26 cellular contexts compared by ENCODE assay signal in the genomic region with DNA sequence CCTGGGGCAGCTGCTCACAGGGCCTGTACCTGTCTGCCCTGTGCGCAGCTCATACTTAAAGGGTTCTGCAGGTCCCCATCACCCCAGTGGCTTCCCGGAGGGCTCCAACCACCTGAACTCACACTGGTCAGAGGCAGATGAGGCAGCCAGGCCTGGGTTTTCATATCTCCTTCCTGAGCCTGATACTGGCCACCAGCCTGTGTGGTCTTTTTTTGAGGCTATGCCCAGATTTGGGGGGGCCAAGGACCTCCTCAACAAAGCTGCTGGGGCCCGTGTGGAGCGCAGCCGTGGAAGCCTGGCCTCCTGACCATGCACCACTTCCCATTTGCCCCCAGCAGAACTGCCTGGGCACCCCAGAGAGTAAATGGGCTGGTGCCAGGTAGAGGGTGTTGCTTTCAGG. TPM values are rescaled to one million over a fixed set of nuclear protein-coding genes. Genes with fewer than 3 reads are reported as not detected.
"Had no signal": no experiment of that assay in that cellular context is flagged by ENCODE, and none has a peak within 500 bp of the region (broad histone marks: within the 10 kb centered on the region; RNA-seq: fewer than 3 reads in every experiment).

No MANE protein-coding gene starts in this region.

- H3K4me3 Mint-ChIP-seq: IgD-negative memory B cell had no signal

- ATAC-seq: HepG2, K562, Panc1, PC-3, SK-N-SH treated with all-trans-retinoic acid at 6 μM for 48 hours had no signal

- H3K4me1 Mint-ChIP-seq: IgD-negative memory B cell had no signal

- H3K27ac ChIP-seq: KMS-11, RWPE1, SJCRH30 had no signal

- H3K27me3 Mint-ChIP-seq: IgD-negative memory B cell had no signal

- H3K36me3 ChIP-seq: SJCRH30 had no signal

- H3K4me2 ChIP-seq: KMS-11 had no signal

- H3K4me1 ChIP-seq: SJCRH30 had no signal

- H3K27ac Mint-ChIP-seq: IgD-negative memory B cell had no signal

- H3K4me3 ChIP-seq: K562, SJCRH30 had no signal

- H3K9ac ChIP-seq: KMS-11 had no signal

- DNase-seq: Kasumi-1, MM.1S, NCI-H1092 treated with DMSO at 0.1 percent for 48 hours, NCI-H1436, NCI-H187, NCI-H2029, NCI-H2081 treated with DMSO at 0.1 percent for 48 hours, NCI-H2171, NCI-H226, NCI-H446, NCI-H510A, NCI-H524 treated with DMSO at 0.1 percent for 48 hours, NCI-H69, NCI-H774, PC-3, SHP77 treated with DMSO at 0.1 percent for 48 hours, SJCRH30 had no signal

RNA-seq across cellular contexts. Expression of a gene that starts 25.7 kb away (rescaled TPM):
- total RNA-seq: HT1080, M059J, PC-3, SJCRH30 had no signal
- polyA plus RNA-seq: IgD-negative memory B cell, K562 had no signal

RNA-seq across cellular contexts. Expression of a gene that starts 55.7 kb away (rescaled TPM):
- total RNA-seq: HepG2, HT1080, M059J, PC-3, SJCRH30 had no signal
- polyA plus RNA-seq: HepG2, IgD-negative memory B cell, K562 had no signal
